In genomic region chr1:155272466-155273133, GRCh38 we compare ENCODE assay signal across 8 cellular contexts. TPM values are rescaled to one million over a fixed set of nuclear protein-coding genes. Genes with fewer than 3 reads are reported as not detected.
DNase-seq lines count a peak whose midpoint lies in the region; ATAC-seq and TF ChIP-seq lines count a peak whose summit lies in the region.

No MANE protein-coding gene starts in this region.

- TF ChIP-seq CTCF in GM12875 (IDR thresholded peaks at IDR 0.05; ENCODE audit: borderline replicate concordance, insufficient read depth, low read depth, low read length) = no peak

- 10% methylated on average over 15 of the region's 15 CpGs for WGBS in urinary bladder

- H3K4me1 ChIP-seq in urinary bladder (ENCODE audit: insufficient read depth) = peaks cover 2% of the 10 kb centered on the region

- H3K27ac ChIP-seq in cingulate gyrus (ENCODE audit: low read depth, low read length) (peak overlapping the region; percentile 88), urinary bladder (ENCODE audit: low read depth) (peak overlapping the region; percentile 93)

- H3K36me3 ChIP-seq in urinary bladder (ENCODE audit: insufficient read depth) = no peaks in the 10 kb centered on the region

- peak overlapping the region; percentile 87 for H3K4me3 ChIP-seq in GM12875 (ENCODE audit: low read depth, low read length)
- peak overlapping the region; percentile 72 for H3K4me3 ChIP-seq in urinary bladder (ENCODE audit: low read depth, low read length)

- ATAC-seq in GM21717 (IDR thresholded peaks at IDR 0.05; ENCODE audit: unreplicated experiment) = no peak

- DNase-seq in NCI-H446 treated with DMSO at 0.1 percent for 48 hours (lab: John Stamatoyannopoulos, UW) (peak; percentile 60), medulla oblongata (ENCODE audit: extremely low spot score) (peak; percentile 18), hypothalamus (lab: John Stamatoyannopoulos, UW) (no peak), 8988T (no peak)

RNA-seq across cellular contexts. Expression of gene CLK2, which starts 0.7 kb away (rescaled TPM):
- total RNA-seq in urinary bladder = 29.7 TPM
- polyA plus RNA-seq in urinary bladder = 42.3 TPM

RNA-seq across cellular contexts. Expression of gene HCN3, which starts 4.7 kb away (rescaled TPM):
- total RNA-seq in urinary bladder = 3.0 TPM
- polyA plus RNA-seq in urinary bladder = 3.2 TPM

RNA-seq across cellular contexts. Expression of gene SCAMP3, which starts 10.4 kb away (rescaled TPM):
- total RNA-seq in urinary bladder = 13.1 TPM
- polyA plus RNA-seq in urinary bladder = 74.9 TPM

RNA-seq across cellular contexts. Expression of gene ENTREP3, which starts 17.3 kb away (rescaled TPM):
- total RNA-seq in urinary bladder = 2.6 TPM
- polyA plus RNA-seq in urinary bladder = 37.8 TPM

RNA-seq across cellular contexts. Expression of gene PKLR, which starts 28.6 kb away (rescaled TPM):
- not detected for total RNA-seq in urinary bladder
- not detected for polyA plus RNA-seq in urinary bladder

Comparison
In these comparisons a context has a peak if more than half of its experiments do, and no peak if none do; other contexts are left out.
1. DNase-seq: peak in NCI-H446 treated with DMSO at 0.1 percent for 48 hours (single experiment) and medulla oblongata (single experiment); none in hypothalamus (0 of 51) and 8988T (single experiment).